ENCODE assay signal across 2 cellular contexts in the genomic region with DNA sequence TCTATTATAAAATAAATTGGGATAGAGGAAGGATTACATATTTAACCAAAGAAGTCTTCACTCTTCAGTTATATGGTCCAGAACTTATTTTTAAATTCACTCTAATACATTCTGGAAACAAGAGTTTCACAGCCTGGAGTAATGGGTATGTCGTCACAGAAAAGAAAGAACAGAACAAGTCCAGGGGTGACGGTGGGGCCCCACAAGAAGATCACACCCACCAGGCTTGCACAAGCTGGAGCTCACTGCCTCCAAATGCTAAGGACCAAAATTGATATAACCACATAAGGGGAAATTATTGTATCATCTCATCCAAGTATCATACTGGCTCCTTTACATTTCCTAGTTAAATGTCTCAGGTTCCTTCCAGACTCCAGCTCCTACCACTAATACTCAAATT.
TF ChIP-seq lines count a peak whose summit lies in the region.

No MANE protein-coding gene starts in this region.

TF ChIP-seq in GM23338, 12 proteins besides CTCF, POLR2A, EP300 and RAD21 (continued from another document and continues in another):
- TF ChIP-seq, protein P1, sequence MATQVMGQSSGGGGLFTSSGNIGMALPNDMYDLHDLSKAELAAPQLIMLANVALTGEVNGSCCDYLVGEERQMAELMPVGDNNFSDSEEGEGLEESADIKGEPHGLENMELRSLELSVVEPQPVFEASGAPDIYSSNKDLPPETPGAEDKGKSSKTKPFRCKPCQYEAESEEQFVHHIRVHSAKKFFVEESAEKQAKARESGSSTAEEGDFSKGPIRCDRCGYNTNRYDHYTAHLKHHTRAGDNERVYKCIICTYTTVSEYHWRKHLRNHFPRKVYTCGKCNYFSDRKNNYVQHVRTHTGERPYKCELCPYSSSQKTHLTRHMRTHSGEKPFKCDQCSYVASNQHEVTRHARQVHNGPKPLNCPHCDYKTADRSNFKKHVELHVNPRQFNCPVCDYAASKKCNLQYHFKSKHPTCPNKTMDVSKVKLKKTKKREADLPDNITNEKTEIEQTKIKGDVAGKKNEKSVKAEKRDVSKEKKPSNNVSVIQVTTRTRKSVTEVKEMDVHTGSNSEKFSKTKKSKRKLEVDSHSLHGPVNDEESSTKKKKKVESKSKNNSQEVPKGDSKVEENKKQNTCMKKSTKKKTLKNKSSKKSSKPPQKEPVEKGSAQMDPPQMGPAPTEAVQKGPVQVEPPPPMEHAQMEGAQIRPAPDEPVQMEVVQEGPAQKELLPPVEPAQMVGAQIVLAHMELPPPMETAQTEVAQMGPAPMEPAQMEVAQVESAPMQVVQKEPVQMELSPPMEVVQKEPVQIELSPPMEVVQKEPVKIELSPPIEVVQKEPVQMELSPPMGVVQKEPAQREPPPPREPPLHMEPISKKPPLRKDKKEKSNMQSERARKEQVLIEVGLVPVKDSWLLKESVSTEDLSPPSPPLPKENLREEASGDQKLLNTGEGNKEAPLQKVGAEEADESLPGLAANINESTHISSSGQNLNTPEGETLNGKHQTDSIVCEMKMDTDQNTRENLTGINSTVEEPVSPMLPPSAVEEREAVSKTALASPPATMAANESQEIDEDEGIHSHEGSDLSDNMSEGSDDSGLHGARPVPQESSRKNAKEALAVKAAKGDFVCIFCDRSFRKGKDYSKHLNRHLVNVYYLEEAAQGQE (IDR thresholded peaks at IDR 0.05; ENCODE audit: unreplicated experiment) = no peak
- TF ChIP-seq POLR2AphosphoS5 (IDR thresholded peaks at IDR 0.05; ENCODE audit: low read depth) (no peak), STAT1 (IDR thresholded peaks at IDR 0.05; ENCODE audit: unreplicated experiment) (no peak), EZH2 (IDR thresholded peaks at IDR 0.05; ENCODE audit: low read depth, unreplicated experiment) (no peak), ZNF331 (CRISPR knock-in tag; IDR thresholded peaks at IDR 0.05; ENCODE audit: low read depth) (no peak), ZNF114 (CRISPR knock-in tag; IDR thresholded peaks at IDR 0.05) (no peak), EZH2phosphoT487 (IDR thresholded peaks at IDR 0.05; ENCODE audit: unreplicated experiment) (no peak), JUNB (IDR thresholded peaks at IDR 0.05; ENCODE audit: unreplicated experiment) (no peak)
- TF ChIP-seq, protein P2, sequence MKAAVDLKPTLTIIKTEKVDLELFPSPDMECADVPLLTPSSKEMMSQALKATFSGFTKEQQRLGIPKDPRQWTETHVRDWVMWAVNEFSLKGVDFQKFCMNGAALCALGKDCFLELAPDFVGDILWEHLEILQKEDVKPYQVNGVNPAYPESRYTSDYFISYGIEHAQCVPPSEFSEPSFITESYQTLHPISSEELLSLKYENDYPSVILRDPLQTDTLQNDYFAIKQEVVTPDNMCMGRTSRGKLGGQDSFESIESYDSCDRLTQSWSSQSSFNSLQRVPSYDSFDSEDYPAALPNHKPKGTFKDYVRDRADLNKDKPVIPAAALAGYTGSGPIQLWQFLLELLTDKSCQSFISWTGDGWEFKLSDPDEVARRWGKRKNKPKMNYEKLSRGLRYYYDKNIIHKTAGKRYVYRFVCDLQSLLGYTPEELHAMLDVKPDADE (IDR thresholded peaks at IDR 0.05) = no peak
- TF ChIP-seq, protein P3, sequence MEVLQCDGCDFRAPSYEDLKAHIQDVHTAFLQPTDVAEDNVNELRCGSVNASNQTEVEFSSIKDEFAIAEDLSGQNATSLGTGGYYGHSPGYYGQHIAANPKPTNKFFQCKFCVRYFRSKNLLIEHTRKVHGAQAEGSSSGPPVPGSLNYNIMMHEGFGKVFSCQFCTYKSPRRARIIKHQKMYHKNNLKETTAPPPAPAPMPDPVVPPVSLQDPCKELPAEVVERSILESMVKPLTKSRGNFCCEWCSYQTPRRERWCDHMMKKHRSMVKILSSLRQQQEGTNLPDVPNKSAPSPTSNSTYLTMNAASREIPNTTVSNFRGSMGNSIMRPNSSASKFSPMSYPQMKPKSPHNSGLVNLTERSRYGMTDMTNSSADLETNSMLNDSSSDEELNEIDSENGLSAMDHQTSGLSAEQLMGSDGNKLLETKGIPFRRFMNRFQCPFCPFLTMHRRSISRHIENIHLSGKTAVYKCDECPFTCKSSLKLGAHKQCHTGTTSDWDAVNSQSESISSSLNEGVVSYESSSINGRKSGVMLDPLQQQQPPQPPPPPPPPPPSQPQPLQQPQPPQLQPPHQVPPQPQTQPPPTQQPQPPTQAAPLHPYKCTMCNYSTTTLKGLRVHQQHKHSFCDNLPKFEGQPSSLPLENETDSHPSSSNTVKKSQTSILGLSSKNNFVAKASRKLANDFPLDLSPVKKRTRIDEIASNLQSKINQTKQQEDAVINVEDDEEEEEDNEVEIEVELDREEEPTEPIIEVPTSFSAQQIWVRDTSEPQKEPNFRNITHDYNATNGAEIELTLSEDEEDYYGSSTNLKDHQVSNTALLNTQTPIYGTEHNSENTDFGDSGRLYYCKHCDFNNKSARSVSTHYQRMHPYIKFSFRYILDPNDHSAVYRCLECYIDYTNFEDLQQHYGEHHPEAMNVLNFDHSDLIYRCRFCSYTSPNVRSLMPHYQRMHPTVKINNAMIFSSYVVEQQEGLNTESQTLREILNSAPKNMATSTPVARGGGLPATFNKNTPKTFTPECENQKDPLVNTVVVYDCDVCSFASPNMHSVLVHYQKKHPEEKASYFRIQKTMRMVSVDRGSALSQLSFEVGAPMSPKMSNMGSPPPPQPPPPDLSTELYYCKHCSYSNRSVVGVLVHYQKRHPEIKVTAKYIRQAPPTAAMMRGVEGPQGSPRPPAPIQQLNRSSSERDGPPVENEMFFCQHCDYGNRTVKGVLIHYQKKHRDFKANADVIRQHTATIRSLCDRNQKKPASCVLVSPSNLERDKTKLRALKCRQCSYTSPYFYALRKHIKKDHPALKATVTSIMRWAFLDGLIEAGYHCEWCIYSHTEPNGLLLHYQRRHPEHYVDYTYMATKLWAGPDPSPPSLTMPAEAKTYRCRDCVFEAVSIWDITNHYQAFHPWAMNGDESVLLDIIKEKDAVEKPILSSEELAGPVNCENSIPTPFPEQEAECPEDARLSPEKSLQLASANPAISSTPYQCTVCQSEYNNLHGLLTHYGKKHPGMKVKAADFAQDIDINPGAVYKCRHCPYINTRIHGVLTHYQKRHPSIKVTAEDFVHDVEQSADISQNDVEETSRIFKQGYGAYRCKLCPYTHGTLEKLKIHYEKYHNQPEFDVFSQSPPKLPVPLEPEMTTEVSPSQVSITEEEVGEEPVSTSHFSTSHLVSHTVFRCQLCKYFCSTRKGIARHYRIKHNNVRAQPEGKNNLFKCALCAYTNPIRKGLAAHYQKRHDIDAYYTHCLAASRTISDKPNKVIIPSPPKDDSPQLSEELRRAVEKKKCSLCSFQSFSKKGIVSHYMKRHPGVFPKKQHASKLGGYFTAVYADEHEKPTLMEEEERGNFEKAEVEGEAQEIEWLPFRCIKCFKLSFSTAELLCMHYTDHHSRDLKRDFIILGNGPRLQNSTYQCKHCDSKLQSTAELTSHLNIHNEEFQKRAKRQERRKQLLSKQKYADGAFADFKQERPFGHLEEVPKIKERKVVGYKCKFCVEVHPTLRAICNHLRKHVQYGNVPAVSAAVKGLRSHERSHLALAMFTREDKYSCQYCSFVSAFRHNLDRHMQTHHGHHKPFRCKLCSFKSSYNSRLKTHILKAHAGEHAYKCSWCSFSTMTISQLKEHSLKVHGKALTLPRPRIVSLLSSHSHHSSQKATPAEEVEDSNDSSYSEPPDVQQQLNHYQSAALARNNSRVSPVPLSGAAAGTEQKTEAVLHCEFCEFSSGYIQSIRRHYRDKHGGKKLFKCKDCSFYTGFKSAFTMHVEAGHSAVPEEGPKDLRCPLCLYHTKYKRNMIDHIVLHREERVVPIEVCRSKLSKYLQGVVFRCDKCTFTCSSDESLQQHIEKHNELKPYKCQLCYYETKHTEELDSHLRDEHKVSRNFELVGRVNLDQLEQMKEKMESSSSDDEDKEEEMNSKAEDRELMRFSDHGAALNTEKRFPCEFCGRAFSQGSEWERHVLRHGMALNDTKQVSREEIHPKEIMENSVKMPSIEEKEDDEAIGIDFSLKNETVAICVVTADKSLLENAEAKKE (CRISPR knock-in tag; IDR thresholded peaks at IDR 0.05) = no peak

TF ChIP-seq in GM12891, 5 proteins besides CTCF, POLR2A, EP300 and RAD21 (continued from another document):
- TF ChIP-seq TAF1 (IDR thresholded peaks at IDR 0.05; ENCODE audit: low read depth, low read length) = no peak
